In the genomic region with DNA sequence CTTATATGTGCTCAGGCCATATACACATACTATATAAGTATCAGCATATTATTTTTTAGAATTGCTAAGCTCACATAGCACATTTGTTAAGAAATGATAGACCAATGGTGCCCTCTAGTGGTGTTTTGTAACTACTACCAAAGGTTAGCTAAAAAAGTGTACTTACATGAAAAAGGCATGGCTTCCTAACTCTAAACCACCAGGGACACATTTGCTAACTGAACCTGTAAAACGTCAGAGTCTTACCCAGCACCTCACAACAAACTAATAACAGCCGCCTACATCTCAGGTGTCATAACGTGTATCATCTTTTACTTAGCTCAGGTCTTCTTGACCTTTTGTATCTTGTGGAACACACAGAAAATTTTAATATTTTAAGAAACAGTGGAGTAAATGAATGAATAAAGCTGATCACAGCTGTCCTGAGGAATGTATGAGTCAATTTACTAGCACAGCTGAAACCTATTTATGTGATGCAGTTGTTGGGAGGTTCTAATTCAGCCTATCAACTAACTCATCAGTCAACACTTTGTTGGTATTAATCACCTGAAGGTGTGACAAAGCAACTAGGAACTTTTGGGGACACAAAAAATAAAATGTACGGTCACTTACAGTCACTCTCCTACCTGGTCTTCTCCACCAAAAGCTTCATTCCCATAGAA, we compare ENCODE assay signal across 8 cellular contexts.
A peak's percentile ranks its signal among the peaks of the same experiment; 100 is the strongest.
DNase-seq lines count a peak whose midpoint lies in the region; ATAC-seq and TF ChIP-seq lines count a peak whose summit lies in the region.

No MANE protein-coding gene starts in this region.

- H3K36me3 ChIP-seq in WERI-Rb-1 = no peaks in the 10 kb centered on the region

- ATAC-seq in GM19397 (IDR thresholded peaks at IDR 0.05; ENCODE audit: unreplicated experiment) (peak; percentile 74), HG03378 (IDR thresholded peaks at IDR 0.05; ENCODE audit: unreplicated experiment) (peak; percentile 97)

- no peaks in the 10 kb centered on the region for H3K9me3 ChIP-seq in WERI-Rb-1 (ENCODE audit: severe bottlenecking)

- DNase-seq in DMS53 (lab: John Stamatoyannopoulos, UW) (peak; percentile 85), NCI-H2196 (lab: John Stamatoyannopoulos, UW; ENCODE audit: unreplicated experiment) (peak; percentile 83), WERI-Rb-1 (peak; percentile 31), glomerular endothelial cell (ENCODE audit: extremely low read depth, low read depth, low spot score) (peak; percentile 89), skeletal muscle cell (ENCODE audit: low read depth) (peak; percentile 48), 8988T (no peak)

- no peaks in the 10 kb centered on the region for H3K27me3 ChIP-seq in WERI-Rb-1 (ENCODE audit: insufficient read depth, low read depth, severe bottlenecking)

- no peak overlapping the region for H3K4me3 ChIP-seq in WERI-Rb-1 (ENCODE audit: low read depth, low read length)
- no peak overlapping the region for H3K4me3 ChIP-seq in skeletal muscle cell (ENCODE audit: low read depth, low read length)

- H3K27ac ChIP-seq in WERI-Rb-1 = no peak overlapping the region

- TF ChIP-seq CTCF in WERI-Rb-1 (IDR thresholded peaks at IDR 0.05; ENCODE audit: low read depth, low read length) = peak; percentile 46; the same call in 1 of the 2 replicates
